14 cellular contexts compared by ENCODE assay signal in genomic region chr14:103820382-103820781, GRCh38. TPM values are rescaled to one million over a fixed set of nuclear protein-coding genes. Genes with fewer than 3 reads are reported as not detected.
DNase-seq lines count a peak whose midpoint lies in the region; ATAC-seq and TF ChIP-seq lines count a peak whose summit lies in the region.
"Had no signal": no experiment of that assay in that cellular context is flagged by ENCODE, and none has a peak within 500 bp of the region (broad histone marks: within the 10 kb centered on the region; RNA-seq: fewer than 3 reads in every experiment).

No MANE protein-coding gene starts in this region.

- no peak for ATAC-seq in CD4-positive, alpha-beta T cell (ENCODE audit: poor library complexity)
- ATAC-seq in PC-3, result no peak
- ATAC-seq in HG03280 (IDR thresholded peaks at IDR 0.05; ENCODE audit: unreplicated experiment), result no peak

- no TSS peak for BruUV-seq in PC-3 (replicated peaks; lab: Mats Ljungman, UMichigan)

- H3K4me3 ChIP-seq in PC-3 (ENCODE audit: low read length) (no peak overlapping the region), fibroblast of the aortic adventitia (ENCODE audit: low read depth, low read length) (peak overlapping the region; percentile 37)
- H3K4me3 ChIP-seq: SJCRH30 had no signal

- no peaks in the 10 kb centered on the region for H3K27me3 ChIP-seq in CD4-positive, alpha-beta T cell (ENCODE audit: control insufficient read depth, insufficient read depth, low read length)
- H3K27me3 ChIP-seq in PC-3 (ENCODE audit: low read length), result no peaks in the 10 kb centered on the region
- H3K27me3 ChIP-seq: SJCRH30 had no signal

- H3K9me3 Mint-ChIP-seq in CD4-positive, alpha-beta T cell, result no peaks in the 10 kb centered on the region
- H3K9me3 Mint-ChIP-seq in progenitor cell of endocrine pancreas (ENCODE audit: low read depth), result no peaks in the 10 kb centered on the region
- H3K9me3 Mint-ChIP-seq: activated B cell treated with CpG ODN at 0.5 μM for 24 hours, immature natural killer cell, naive B cell had no signal

- no peak for TF ChIP-seq CTCF in CD4-positive, alpha-beta T cell (IDR thresholded peaks at IDR 0.05)
- TF ChIP-seq CTCF in PC-3 (conservative IDR thresholded peaks at IDR 0.05; ENCODE audit: low read depth, low read length), result no peak
- TF ChIP-seq CTCF in fibroblast of the aortic adventitia (IDR thresholded peaks at IDR 0.05; ENCODE audit: insufficient read depth, low read length), result no peak
- no peak for TF ChIP-seq CTCF in progenitor cell of endocrine pancreas (IDR thresholded peaks at IDR 0.05; ENCODE audit: unreplicated experiment)

- no peaks in the 10 kb centered on the region for H3K9me3 ChIP-seq in CD4-positive, alpha-beta T cell (ENCODE audit: control insufficient read depth, low read length)
- H3K9me3 ChIP-seq in PC-3 (ENCODE audit: low read length), result no peaks in the 10 kb centered on the region
- H3K9me3 ChIP-seq: SJCRH30 had no signal

- no peaks in the 10 kb centered on the region for H3K36me3 ChIP-seq in PC-3 (ENCODE audit: low read depth, low read length)
- H3K36me3 ChIP-seq: SJCRH30 had no signal

- CTCF ChIA-PET in CD4-positive, alpha-beta T cell (lab: Charles Lee), result interaction anchor here (0.7 to 1.4 kb wide), 2 partner anchors 8 to 64 kb away, joined by 3 to 4 read pairs; no protein-coding TSS in a partner anchor
- CTCF ChIA-PET in PC-3 (lab: Charles Lee), result no interaction called here

- peak overlapping the region; percentile 23; the same call in 1 of the 2 replicates for H3K4me2 ChIP-seq in PC-3 (ENCODE audit: low read length)

- POLR2A ChIA-PET in CD4-positive, alpha-beta T cell (lab: Charles Lee), result interaction anchor here (0.7 to 0.9 kb wide), 2 partner anchors 121 to 256 kb away, joined by 3 read pairs; no protein-coding TSS in a partner anchor
- POLR2A ChIA-PET in PC-3 (lab: Charles Lee; ENCODE audit: unreplicated experiment), result no interaction called here

- H3K36me3 Mint-ChIP-seq in CD4-positive, alpha-beta T cell (ENCODE audit: low read depth), result no peaks in the 10 kb centered on the region
- H3K36me3 Mint-ChIP-seq in progenitor cell of endocrine pancreas (ENCODE audit: insufficient read depth), result no peaks in the 10 kb centered on the region
- H3K36me3 Mint-ChIP-seq: immature natural killer cell had no signal

- H2AFZ ChIP-seq in PC-3 (ENCODE audit: low read length), result peak overlapping the region; percentile 48; the same call in 1 of the 2 replicates

- no peaks in the 10 kb centered on the region for H3F3A ChIP-seq in PC-3 (ENCODE audit: low read length, unreplicated experiment)

- H3K4me3 Mint-ChIP-seq in CD4-positive, alpha-beta T cell, result peak overlapping the region; percentile 15
- H3K4me3 Mint-ChIP-seq in progenitor cell of endocrine pancreas (ENCODE audit: low read depth), result no peak overlapping the region
- H3K4me3 Mint-ChIP-seq: activated B cell treated with CpG ODN at 0.5 μM for 24 hours, immature natural killer cell had no signal

- no peaks in the 10 kb centered on the region for H3K9me2 ChIP-seq in PC-3 (replicated peaks; ENCODE audit: low read length)

- H3K27ac Mint-ChIP-seq in CD4-positive, alpha-beta T cell, result peak overlapping the region; percentile 69
- H3K27ac Mint-ChIP-seq in progenitor cell of endocrine pancreas, result peak overlapping the region; percentile 71
- H3K27ac Mint-ChIP-seq: activated B cell treated with CpG ODN at 0.5 μM for 24 hours had no signal

- H3K4me1 Mint-ChIP-seq in CD4-positive, alpha-beta T cell (ENCODE audit: low read depth), result peaks cover 51% of the 10 kb centered on the region
- H3K4me1 Mint-ChIP-seq in progenitor cell of endocrine pancreas (ENCODE audit: low read depth), result peaks cover 34% of the 10 kb centered on the region

- H3K27me3 Mint-ChIP-seq in CD4-positive, alpha-beta T cell, result no peaks in the 10 kb centered on the region
- no peaks in the 10 kb centered on the region for H3K27me3 Mint-ChIP-seq in progenitor cell of endocrine pancreas
- H3K27me3 Mint-ChIP-seq: activated B cell treated with CpG ODN at 0.5 μM for 24 hours had no signal

- intact Hi-C loops in CD4-positive, alpha-beta T cell (cut with DNase I, micrococcal nuclease), result no loop called here
- intact Hi-C loops in PC-3 (cut with micrococcal nuclease), result no loop called here

- H3K27ac ChIP-seq in CD4-positive, alpha-beta T cell (ENCODE audit: low read depth, low read length), result no peak overlapping the region
- no peak overlapping the region for H3K27ac ChIP-seq in PC-3 (ENCODE audit: low read length)
- H3K27ac ChIP-seq: C4-2B, SJCRH30 had no signal

- 0 out of 2 replicates have a peak, but pooled peaks cover 4% of the 10 kb centered on the region for H4K20me1 ChIP-seq in PC-3 (ENCODE audit: low read length)

- peaks cover 81% of the 10 kb centered on the region for H3K79me2 ChIP-seq in PC-3 (ENCODE audit: low read length)

- no peak overlapping the region for H3K9ac ChIP-seq in PC-3 (ENCODE audit: low read length)

- no peak for DNase-seq in CD4-positive, alpha-beta T cell
- DNase-seq in PC-3 (no peak), fibroblast of the aortic adventitia (ENCODE audit: low read depth) (no peak), progenitor cell of endocrine pancreas (ENCODE audit: low spot score, unreplicated experiment) (no peak), NCI-H748 treated with DMSO at 0.1 percent for 48 hours (lab: John Stamatoyannopoulos, UW) (no peak), NCI-H2196 treated with DMSO at 0.1 percent for 48 hours (lab: John Stamatoyannopoulos, UW; ENCODE audit: unreplicated experiment) (no peak), NCI-H510A (lab: John Stamatoyannopoulos, UW) (no peak)
- DNase-seq: activated B cell treated with CpG ODN at 0.5 μM for 24 hours; activated T-cell treated with anti-CD3 and anti-CD28 coated beads, Interleukin-2, amount 50 U/mL, for 1 hour; immature natural killer cell; naive B cell had no signal

- H3K4me1 ChIP-seq in PC-3 (ENCODE audit: insufficient read depth, low read length), result 0 out of 2 replicates have a peak, but pooled peaks cover 3% of the 10 kb centered on the region

RNA-seq across cellular contexts. Expression of gene PPP1R13B, which starts 27.0 kb away (rescaled TPM):
- total RNA-seq in CD4-positive, alpha-beta T cell, result 10 to 100 TPM; 14.3 to 14.4 TPM
- total RNA-seq in PC-3 (2014; rRNA removed), result 13.0 and 16.4 TPM in 2 replicates
- 1.2 and 4.2 TPM in 2 replicates for total RNA-seq in fibroblast of the aortic adventitia (ENCODE audit: low replicate concordance)
- 34.2 and 40.3 TPM in 2 replicates for total RNA-seq in progenitor cell of endocrine pancreas
